Comparison of ENCODE assay signal across 1 cellular context in genomic region chr4:7068279-7068842, GRCh38.
TF ChIP-seq lines count a peak whose summit lies in the region.

No MANE protein-coding gene starts in this region.

TF ChIP-seq in IMR-90, 13 proteins besides CTCF, POLR2A, EP300 and RAD21 (continued from another document):
- TF ChIP-seq USF2 (IDR thresholded peaks at IDR 0.05; ENCODE audit: low read depth, low read length) (no peak), CHD1 (IDR thresholded peaks at IDR 0.05; ENCODE audit: low read depth, low read length) (no peak), FOS (IDR thresholded peaks at IDR 0.05; ENCODE audit: low read depth, low read length) (no peak)
TF ChIP-seq in IMR-90: peak in this region for 0.
